In genomic region chr6:29633532-29633901, GRCh38 we compare ENCODE assay signal across 8 cellular contexts. TPM values are rescaled to one million over a fixed set of nuclear protein-coding genes. Genes with fewer than 3 reads are reported as not detected.
DNase-seq lines count a peak whose midpoint lies in the region; ATAC-seq and TF ChIP-seq lines count a peak whose summit lies in the region.

No MANE protein-coding gene starts in this region.

- intact Hi-C loops in activated naive CD4-positive, alpha-beta T cell treated with anti-CD3 and anti-CD28 coated beads for 36 hours (cut with micrococcal nuclease), result loop anchor here (2.0 kb wide), 1 partner anchor 15 kb away; no protein-coding TSS in a partner anchor

- H3K4me3 Mint-ChIP-seq in activated naive CD4-positive, alpha-beta T cell treated with anti-CD3 and anti-CD28 coated beads for 36 hours, result peak overlapping the region; percentile 74
- H3K4me3 Mint-ChIP-seq in activated CD8-positive, alpha-beta T cell treated with anti-CD3 and anti-CD28 coated beads, Interleukin-2, amount 10 ng/mL, durations not matched to agents 7 days and 5 days, result peak overlapping the region; percentile 71

- TF ChIP-seq CTCF in right atrium auricular region (IDR thresholded peaks at IDR 0.05), result no peak

- peaks cover 36% of the 10 kb centered on the region for H3K4me1 Mint-ChIP-seq in activated naive CD4-positive, alpha-beta T cell treated with anti-CD3 and anti-CD28 coated beads for 36 hours (ENCODE audit: low read depth)
- peaks cover 33% of the 10 kb centered on the region for H3K4me1 Mint-ChIP-seq in activated CD8-positive, alpha-beta T cell treated with anti-CD3 and anti-CD28 coated beads, Interleukin-2, amount 10 ng/mL, durations not matched to agents 7 days and 5 days (ENCODE audit: low read depth)

- peak overlapping the region; percentile 86 to 92 for H3K4me3 ChIP-seq in right atrium auricular region
- H3K4me3 ChIP-seq in skeletal muscle satellite cell (ENCODE audit: low read length), result peak overlapping the region; percentile 81

- H3K27me3 ChIP-seq in right atrium auricular region, result no peaks in the 10 kb centered on the region
- H3K27me3 ChIP-seq in skeletal muscle satellite cell (ENCODE audit: control insufficient read depth, insufficient read depth, low read length), result no peaks in the 10 kb centered on the region

- H3K36me3 ChIP-seq in right atrium auricular region (no peaks in the 10 kb centered on the region), skeletal muscle satellite cell (ENCODE audit: insufficient read depth, low read length) (no peaks in the 10 kb centered on the region)

- peak overlapping the region; percentile 83 to 91 for H3K27ac ChIP-seq in right atrium auricular region

- DNase-seq in activated naive CD4-positive, alpha-beta T cell treated with anti-CD3 and anti-CD28 coated beads for 36 hours, result no peak
- no peak for DNase-seq in activated naive CD4-positive, alpha-beta T cell (lab: John Stamatoyannopoulos, UW)
- DNase-seq in activated CD8-positive, alpha-beta T cell treated with anti-CD3 and anti-CD28 coated beads, Interleukin-2, amount 10 ng/mL, durations not matched to agents 7 days and 5 days, result no peak
- DNase-seq in right atrium auricular region (ENCODE audit: low spot score), result no peak
- DNase-seq in stimulated activated CD4-positive, alpha-beta T cell treated with anti-CD3 and anti-CD28 coated beads, Interleukin-4, amount 100 ng/mL, for 4 hours, result no peak

- H3K4me1 ChIP-seq in right atrium auricular region (peaks cover 3 to 23% of the 10 kb centered on the region in 2 donors), skeletal muscle satellite cell (ENCODE audit: control insufficient read depth, insufficient read depth, low read length) (peaks cover 25% of the 10 kb centered on the region)

- H3K27me3 Mint-ChIP-seq in activated naive CD4-positive, alpha-beta T cell treated with anti-CD3 and anti-CD28 coated beads for 36 hours (ENCODE audit: low read depth), result no peaks in the 10 kb centered on the region
- H3K27me3 Mint-ChIP-seq in activated CD8-positive, alpha-beta T cell treated with anti-CD3 and anti-CD28 coated beads, Interleukin-2, amount 10 ng/mL, durations not matched to agents 7 days and 5 days (ENCODE audit: low read depth), result peaks cover 50% of the 10 kb centered on the region

- H3K4me2 ChIP-seq in skeletal muscle satellite cell (ENCODE audit: low read length), result peak overlapping the region; percentile 98

- H3K27ac Mint-ChIP-seq in activated naive CD4-positive, alpha-beta T cell treated with anti-CD3 and anti-CD28 coated beads for 36 hours, result no peak overlapping the region
- no peak overlapping the region for H3K27ac Mint-ChIP-seq in activated CD8-positive, alpha-beta T cell treated with anti-CD3 and anti-CD28 coated beads, Interleukin-2, amount 10 ng/mL, durations not matched to agents 7 days and 5 days

- H3K36me3 Mint-ChIP-seq in activated naive CD4-positive, alpha-beta T cell treated with anti-CD3 and anti-CD28 coated beads for 36 hours (ENCODE audit: low read depth), result no peaks in the 10 kb centered on the region
- no peaks in the 10 kb centered on the region for H3K36me3 Mint-ChIP-seq in activated CD8-positive, alpha-beta T cell treated with anti-CD3 and anti-CD28 coated beads, Interleukin-2, amount 10 ng/mL, durations not matched to agents 7 days and 5 days (ENCODE audit: low read depth)

- no peaks in the 10 kb centered on the region for H3K9me3 Mint-ChIP-seq in activated naive CD4-positive, alpha-beta T cell treated with anti-CD3 and anti-CD28 coated beads for 36 hours
- H3K9me3 Mint-ChIP-seq in activated CD8-positive, alpha-beta T cell treated with anti-CD3 and anti-CD28 coated beads, Interleukin-2, amount 10 ng/mL, durations not matched to agents 7 days and 5 days (ENCODE audit: insufficient read depth), result no peaks in the 10 kb centered on the region

- POLR2A ChIA-PET in activated CD8-positive, alpha-beta T cell treated with anti-CD3 and anti-CD28 coated beads, Interleukin-2, amount 10 ng/mL, durations not matched to agents 7 days and 5 days (lab: Charles Lee), result interaction anchor here (2.1 kb wide), 1 partner anchor 16 kb away, joined by 6 read pairs; no protein-coding TSS in a partner anchor

- H3K9me3 ChIP-seq in right atrium auricular region (no peaks in the 10 kb centered on the region), skeletal muscle satellite cell (replicated peaks; ENCODE audit: low read length) (no peaks in the 10 kb centered on the region)

- ATAC-seq in activated CD8-positive, alpha-beta T cell treated with anti-CD3 and anti-CD28 coated beads, Interleukin-2, amount 10 ng/mL, durations not matched to agents 7 days and 5 days, result no peak
- ATAC-seq in GM21515 (IDR thresholded peaks at IDR 0.05; ENCODE audit: unreplicated experiment), result no peak
- ATAC-seq in GM19452 (IDR thresholded peaks at IDR 0.05; ENCODE audit: unreplicated experiment), result no peak

- peak overlapping the region; percentile 75 for H3K9ac ChIP-seq in skeletal muscle satellite cell (ENCODE audit: low read depth, low read length)

- CTCF ChIA-PET in activated naive CD4-positive, alpha-beta T cell treated with anti-CD3 and anti-CD28 coated beads for 36 hours (lab: Charles Lee), result interaction anchor here (0.6 to 1.9 kb wide), 5 partner anchors 16 to 533 kb away, joined by 3 to 14 read pairs (median 5); no protein-coding TSS in a partner anchor
- CTCF ChIA-PET in activated CD8-positive, alpha-beta T cell treated with anti-CD3 and anti-CD28 coated beads, Interleukin-2, amount 10 ng/mL, durations not matched to agents 7 days and 5 days (lab: Charles Lee), result interaction anchor here (0.7 to 2.0 kb wide), 5 partner anchors 12 to 965 kb away, joined by 3 to 14 read pairs (median 3); no protein-coding TSS in a partner anchor

RNA-seq across cellular contexts. Expression of gene GABBR1, which starts 0.5 kb away (rescaled TPM):
- 10 to 100 TPM in 1 of 2 experiments, 1 to 10 TPM in 1; 8.0 to 11.2 TPM for total RNA-seq in activated naive CD4-positive, alpha-beta T cell treated with anti-CD3 and anti-CD28 coated beads for 36 hours
- total RNA-seq in activated CD8-positive, alpha-beta T cell treated with anti-CD3 and anti-CD28 coated beads, Interleukin-2, amount 10 ng/mL, durations not matched to agents 7 days and 5 days, result 1 to 10 TPM; 3.2 to 3.7 TPM
- total RNA-seq in right atrium auricular region, result 10 to 100 TPM; 16.4 to 32.0 TPM
- 8.1 and 16.0 TPM in 2 replicates for total RNA-seq in skeletal muscle satellite cell (2012; rRNA removed)

RNA-seq across cellular contexts. Expression of gene MOG, which starts 23.4 kb away (rescaled TPM):
- total RNA-seq in activated naive CD4-positive, alpha-beta T cell treated with anti-CD3 and anti-CD28 coated beads for 36 hours, result not detected
- total RNA-seq in activated CD8-positive, alpha-beta T cell treated with anti-CD3 and anti-CD28 coated beads, Interleukin-2, amount 10 ng/mL, durations not matched to agents 7 days and 5 days, result not detected
- 1 to 10 TPM in 1 of 2 donors, under 1 TPM in 1; 0.16 to 2.4 TPM for total RNA-seq in right atrium auricular region
- not detected in 2 replicates for total RNA-seq in skeletal muscle satellite cell (2012; rRNA removed)

RNA-seq across cellular contexts. Expression of gene ZFP57, which starts 47.4 kb away (rescaled TPM):
- total RNA-seq in activated naive CD4-positive, alpha-beta T cell treated with anti-CD3 and anti-CD28 coated beads for 36 hours, result not detected
- not detected for total RNA-seq in activated CD8-positive, alpha-beta T cell treated with anti-CD3 and anti-CD28 coated beads, Interleukin-2, amount 10 ng/mL, durations not matched to agents 7 days and 5 days
- total RNA-seq in right atrium auricular region, result 10 to 100 TPM in 1 of 2 donors, under 1 TPM in 1; 0.30 to 12.6 TPM
- total RNA-seq in skeletal muscle satellite cell (2012; rRNA removed), result 0.51 TPM in 1 of 2 replicates, not detected in the other

RNA-seq across cellular contexts. Expression of gene OR2H2, which starts 48.6 kb away (rescaled TPM):
- not detected for total RNA-seq in activated naive CD4-positive, alpha-beta T cell treated with anti-CD3 and anti-CD28 coated beads for 36 hours
- total RNA-seq in activated CD8-positive, alpha-beta T cell treated with anti-CD3 and anti-CD28 coated beads, Interleukin-2, amount 10 ng/mL, durations not matched to agents 7 days and 5 days, result not detected
- total RNA-seq in right atrium auricular region, result not detected
- not detected in 2 replicates for total RNA-seq in skeletal muscle satellite cell (2012; rRNA removed)
